ENCODE assay signal across 20 cellular contexts in the genomic region with DNA sequence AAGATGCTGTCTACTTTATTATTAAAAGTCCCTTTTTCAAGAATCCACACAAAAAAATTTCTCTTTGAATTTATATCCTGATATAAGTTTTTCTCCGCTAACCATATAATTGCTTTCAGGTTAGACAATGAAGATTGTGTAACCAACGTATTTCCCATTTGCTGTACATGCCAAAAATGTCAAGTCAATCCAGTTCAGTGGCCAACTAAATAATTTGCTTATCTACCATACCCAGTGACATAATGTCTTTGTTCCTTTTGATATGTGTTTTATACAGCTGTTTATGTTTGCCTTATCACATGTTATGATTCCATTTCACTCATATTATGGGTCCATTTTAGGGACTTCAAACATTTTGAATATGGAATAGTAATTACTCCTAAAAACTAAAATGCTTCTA.
"Had no signal": no experiment of that assay in that cellular context is flagged by ENCODE, and none has a peak within 500 bp of the region (broad histone marks: within the 10 kb centered on the region; RNA-seq: fewer than 3 reads in every experiment).

No MANE protein-coding gene starts in this region.

- H3K9me3 ChIP-seq: esophagus muscularis mucosa, gastroesophageal sphincter, left lung, lower lobe of right lung, psoas muscle, testis, tibial nerve had no signal

- H3K4me1 ChIP-seq: esophagus muscularis mucosa, gastroesophageal sphincter, left lung, lower lobe of right lung, neural progenitor cell, psoas muscle, testis, tibial nerve had no signal

- ATAC-seq: gastroesophageal sphincter; left lung; lower lobe of right lung; natural killer cell treated with Interleukin-12 subunit alpha and Interleukin-12 subunit beta and Interleukin-15 and Interleukin-18, amount 100 ng/mL, for 72 hours; psoas muscle; sciatic nerve; stimulated activated naive B cell treated with anti-CD40 and anti-IgM and Interleukin-4, amounts not matched to agents 10 μg/mL and 1 μg/mL and 100 μg/mL, for 72 hours; stimulated activated naive CD8-positive, alpha-beta T cell treated with anti-CD3 and anti-CD28 coated beads, Interleukin-15, amount 100 ng/mL, for 72 hours had no signal

- DNase-seq: endodermal cell; glutamatergic neuron; islet precursor cell; left lung; lower lobe of right lung; mesenchymal stem cell; midbrain; occipital lobe; psoas muscle; stimulated activated CD4-positive, alpha-beta T cell treated with anti-CD3 and anti-CD28 coated beads, Interleukin-2, amount 100 ng/mL, for 24 hours; stimulated activated CD4-positive, alpha-beta T cell treated with anti-CD3 and anti-CD28 coated beads, Interleukin-4, amount 100 ng/mL, for 4 hours; stimulated activated naive B cell treated with anti-CD40 and anti-IgM and Interleukin-4, amounts not matched to agents 10 μg/mL and 1 μg/mL and 100 μg/mL, for 72 hours; stimulated activated naive CD8-positive, alpha-beta T cell treated with anti-CD3 and anti-CD28 coated beads, Interleukin-15, amount 100 ng/mL, for 72 hours; testis had no signal

- H3K36me3 ChIP-seq: esophagus muscularis mucosa, gastroesophageal sphincter, left lung, lower lobe of right lung, neural progenitor cell, tibial nerve had no signal

- H3K27ac ChIP-seq: esophagus muscularis mucosa, gastroesophageal sphincter, left lung, lower lobe of right lung, neural progenitor cell, psoas muscle, testis, tibial nerve had no signal

- H3K27me3 ChIP-seq: esophagus muscularis mucosa, gastroesophageal sphincter, left lung, neural progenitor cell, testis, tibial nerve had no signal

- H3K4me3 ChIP-seq: esophagus muscularis mucosa, gastroesophageal sphincter, left lung, lower lobe of right lung, neural progenitor cell, psoas muscle, testis, tibial nerve had no signal
